1 cellular context compared by ENCODE assay signal in the genomic region with DNA sequence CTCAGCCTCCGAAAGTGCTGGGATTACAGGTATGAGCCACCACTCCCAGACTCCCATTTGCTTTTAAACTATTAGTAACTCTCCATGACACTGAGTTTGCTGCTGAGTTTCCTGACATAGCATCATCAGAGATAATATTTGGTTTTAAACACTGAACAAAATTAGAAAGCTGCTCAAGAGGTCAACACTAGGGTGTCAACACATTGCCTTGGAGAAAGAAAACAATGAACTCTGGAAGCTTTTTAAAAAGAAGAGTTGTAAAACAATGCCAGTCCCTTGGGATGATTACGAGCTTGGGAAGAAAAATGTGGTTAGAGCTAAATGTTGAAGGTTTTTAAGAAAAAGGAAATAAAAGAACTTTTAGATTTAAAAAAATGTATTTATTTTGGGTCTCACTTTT.
TF ChIP-seq lines count a peak whose summit lies in the region.

No MANE protein-coding gene starts in this region.

TF ChIP-seq in GM23338, 12 proteins besides CTCF, POLR2A, EP300 and RAD21 (continued from another document):
- TF ChIP-seq ZNF462 (CRISPR knock-in tag; IDR thresholded peaks at IDR 0.05) (no peak), EZH2 (IDR thresholded peaks at IDR 0.05; ENCODE audit: low read depth, unreplicated experiment) (no peak), EZH2phosphoT487 (IDR thresholded peaks at IDR 0.05; ENCODE audit: unreplicated experiment) (no peak), STAT1 (IDR thresholded peaks at IDR 0.05; ENCODE audit: unreplicated experiment) (no peak), JUNB (IDR thresholded peaks at IDR 0.05; ENCODE audit: unreplicated experiment) (no peak), ETS1 (IDR thresholded peaks at IDR 0.05) (no peak), POLR2AphosphoS5 (IDR thresholded peaks at IDR 0.05; ENCODE audit: low read depth) (no peak)
